Comparison of ENCODE assay signal across 8 cellular contexts in genomic region chr16:2858245-2859025, GRCh38. TPM values are rescaled to one million over a fixed set of nuclear protein-coding genes. Genes with fewer than 3 reads are reported as not detected.
DNase-seq lines count a peak whose midpoint lies in the region; ATAC-seq and TF ChIP-seq lines count a peak whose summit lies in the region.
"Had no signal": no experiment of that assay in that cellular context is flagged by ENCODE, and none has a peak within 500 bp of the region (broad histone marks: within the 10 kb centered on the region; RNA-seq: fewer than 3 reads in every experiment).

No MANE protein-coding gene starts in this region.

- CTCF ChIA-PET in mammary epithelial cell (lab: Charles Lee; ENCODE audit: low non-redundant PET) = interaction anchor here (1.3 kb wide), 1 partner anchor 19 kb away, joined by 4 read pairs; no protein-coding TSS in a partner anchor

- H3K27ac ChIP-seq in mammary epithelial cell (ENCODE audit: insufficient read depth, low read depth, low read length) = peak overlapping the region; percentile 55

- H3K79me2 ChIP-seq in mammary epithelial cell (ENCODE audit: insufficient read depth, low read length) = no peaks in the 10 kb centered on the region

- H3K4me2 ChIP-seq in mammary epithelial cell (ENCODE audit: insufficient read depth, low read depth, low read length) = peak overlapping the region; percentile 70

- no peaks in the 10 kb centered on the region for H3K9me3 ChIP-seq in mammary epithelial cell (replicated peaks; ENCODE audit: insufficient read depth, low read length)

- peaks cover 36% of the 10 kb centered on the region for H3K4me1 ChIP-seq in mammary epithelial cell (ENCODE audit: insufficient read depth, low read length)

- TF ChIP-seq CTCF in mammary epithelial cell (conservative IDR thresholded peaks at IDR 0.05 in 1 of 2, IDR thresholded peaks at IDR 0.05 in 1 of 2; ENCODE audit: extremely low read depth in 1 of 2, insufficient read depth in 1 of 2, low read depth in 1 of 2, low read length in 2 of 2) = no peak

- no peak for ATAC-seq in HG03342 (IDR thresholded peaks at IDR 0.05; ENCODE audit: unreplicated experiment)
- ATAC-seq: left cardiac atrium had no signal

- no peaks in the 10 kb centered on the region for H3K36me3 ChIP-seq in mammary epithelial cell (ENCODE audit: insufficient read depth, low read length)

- no peaks in the 10 kb centered on the region for H4K20me1 ChIP-seq in mammary epithelial cell (ENCODE audit: insufficient read depth, low read length)

- peak overlapping the region; percentile 35 to 46 (median 40) for H3K4me3 ChIP-seq in mammary epithelial cell (replicated peaks in 1 of 3; ENCODE audit: insufficient read depth in 1 of 3, low read depth in 2 of 3, low read length in 3 of 3)

- dilution Hi-C loops in mammary epithelial cell (cut with HindIII; ENCODE audit: low sequenced_read_pairs) = no loop called here

- in situ Hi-C loops in mammary epithelial cell (cut with MboI; ENCODE audit: low sequenced_read_pairs in 2 of 2) = no loop called here

- DNase-seq in LoVo (ENCODE audit: low spot score) (peak; percentile 89), mammary epithelial cell (peak; percentile 94), renal cortical epithelial cell (ENCODE audit: low read depth) (peak; percentile 59), Kasumi-1 (lab: John Stamatoyannopoulos, UW) (no peak)
- no peak for DNase-seq in stimulated activated CD4-positive, alpha-beta T cell treated with anti-CD3 and anti-CD28 coated beads, Interleukin-12 subunit alpha, Interleukin-12 subunit beta, amount 100 ng/mL, for 4 hours
- DNase-seq: left cardiac atrium, NCI-H1092 had no signal

- intact Hi-C loops in mammary epithelial cell (cut with micrococcal nuclease) = no loop called here

- no TSS peak for BruUV-seq in mammary epithelial cell (replicated peaks; lab: Mats Ljungman, UMichigan)

- peak overlapping the region; percentile 75 for H2AFZ ChIP-seq in mammary epithelial cell (ENCODE audit: low read depth, low read length)

- WGBS in mammary epithelial cell (ENCODE audit: low coverage, missing lambda C conversion rate) = 2% methylated on average over 9 of the region's 23 CpGs

- no peaks in the 10 kb centered on the region for H3K27me3 ChIP-seq in mammary epithelial cell (ENCODE audit: insufficient read depth, low read length)

- H3K9ac ChIP-seq in mammary epithelial cell (ENCODE audit: insufficient read depth, low read length) = no peak overlapping the region

RNA-seq across cellular contexts. Expression of gene PRSS22, which starts 0.5 kb away (rescaled TPM):
- total RNA-seq in mammary epithelial cell (10 to 100 TPM in 1 of 2 donors, 1 to 10 TPM in 1; 3.1 to 12.3 TPM), renal cortical epithelial cell (1.8 and 5.4 TPM in 2 replicates)
- polyA plus RNA-seq in mammary epithelial cell = 3.6 TPM
- 19.5 TPM for polyA minus RNA-seq in mammary epithelial cell
- total RNA-seq: left cardiac atrium had no signal

RNA-seq across cellular contexts. Expression of gene FLYWCH2, which starts 24.6 kb away (rescaled TPM):
- 10 to 100 TPM; 20.2 to 38.3 TPM for total RNA-seq in mammary epithelial cell
- polyA plus RNA-seq in mammary epithelial cell = 18.4 TPM
- 2.3 TPM for polyA minus RNA-seq in mammary epithelial cell
- total RNA-seq in renal cortical epithelial cell = 39.4 and 39.9 TPM in 2 replicates

RNA-seq across cellular contexts. Expression of gene ZG16B, which starts 28.3 kb away (rescaled TPM):
- 1 to 10 TPM in 1 of 2 donors, not detected in 1; 2.7 TPM for total RNA-seq in mammary epithelial cell
- 0.42 TPM for polyA plus RNA-seq in mammary epithelial cell
- not detected for polyA minus RNA-seq in mammary epithelial cell
- 0.25 and 1.2 TPM in 2 replicates for total RNA-seq in renal cortical epithelial cell

RNA-seq across cellular contexts. Expression of gene PRSS21, which starts 41.4 kb away (rescaled TPM):
- total RNA-seq in mammary epithelial cell (10 to 100 TPM in 1 of 2 donors, under 1 TPM in 1; 0.75 to 24.3 TPM), renal cortical epithelial cell (1.2 and 3.1 TPM in 2 replicates)
- 3.6 TPM for polyA plus RNA-seq in mammary epithelial cell
- polyA minus RNA-seq in mammary epithelial cell = 7.3 TPM
- total RNA-seq: left cardiac atrium had no signal

RNA-seq across cellular contexts. Expression of gene FLYWCH1, which starts 53.3 kb away (rescaled TPM):
- total RNA-seq in mammary epithelial cell (10 to 100 TPM; 53.2 to 56.1 TPM), renal cortical epithelial cell (35.3 and 42.9 TPM in 2 replicates)
- 22.3 TPM for polyA plus RNA-seq in mammary epithelial cell
- 10.5 TPM for polyA minus RNA-seq in mammary epithelial cell

Comparison
In these comparisons a context has a peak if more than half of its experiments do, and no peak if none do; other contexts are left out.
1. DNase-seq: peak in LoVo (single experiment), mammary epithelial cell (single experiment) and renal cortical epithelial cell (single experiment); none in stimulated activated CD4-positive, alpha-beta T cell treated with anti-CD3 and anti-CD28 coated beads, Interleukin-12 subunit alpha, Interleukin-12 subunit beta, amount 100 ng/mL, for 4 hours (single experiment) and Kasumi-1 (0 of 2).